ENCODE assay signal across 8 cellular contexts in genomic region chr16:54928016-54928356, GRCh38. TPM values are rescaled to one million over a fixed set of nuclear protein-coding genes. Genes with fewer than 3 reads are reported as not detected.
DNase-seq lines count a peak whose midpoint lies in the region; ATAC-seq, FAIRE-seq and TF ChIP-seq lines count a peak whose summit lies in the region.

No MANE protein-coding gene starts in this region.

- CTCF ChIA-PET in Caco-2 (lab: Charles Lee) = no interaction called here

- no TSS peak for BruUV-seq in Caco-2 (replicated peaks; lab: Mats Ljungman, UMichigan)

- peak overlapping the region; percentile 96 for H3K4me3 Mint-ChIP-seq in Caco-2 (ENCODE audit: unreplicated experiment)
- peak overlapping the region; percentile 82 for H3K4me3 Mint-ChIP-seq in activated T-helper 17 cell treated with anti-CD3 and anti-CD28 coated beads, Interleukin-2, amount 50 U/mL, for 72 hours

- peaks cover 48% of the 10 kb centered on the region for H3K36me3 Mint-ChIP-seq in Caco-2 (ENCODE audit: insufficient read depth, unreplicated experiment)
- H3K36me3 Mint-ChIP-seq in activated T-helper 17 cell treated with anti-CD3 and anti-CD28 coated beads, Interleukin-2, amount 50 U/mL, for 72 hours (ENCODE audit: low read depth) = peaks cover 38% of the 10 kb centered on the region

- H3K27me3 ChIP-seq in Caco-2 (replicated peaks; ENCODE audit: control insufficient read depth, insufficient read depth, low read length) = no peaks in the 10 kb centered on the region
- peaks cover 9 to 55% of the 10 kb centered on the region in 2 donors for H3K27me3 ChIP-seq in uterus

- H3K4me1 Mint-ChIP-seq in Caco-2 (ENCODE audit: low read depth, unreplicated experiment) = peaks cover 27% of the 10 kb centered on the region
- H3K4me1 Mint-ChIP-seq in activated T-helper 17 cell treated with anti-CD3 and anti-CD28 coated beads, Interleukin-2, amount 50 U/mL, for 72 hours = peaks cover 15% of the 10 kb centered on the region

- H3K27ac Mint-ChIP-seq in Caco-2 (ENCODE audit: unreplicated experiment) = peak overlapping the region; percentile 97
- peak overlapping the region; percentile 26 for H3K27ac Mint-ChIP-seq in activated T-helper 17 cell treated with anti-CD3 and anti-CD28 coated beads, Interleukin-2, amount 50 U/mL, for 72 hours

- peaks cover 32% of the 10 kb centered on the region for H3K4me1 ChIP-seq in Caco-2
- peaks cover 0 to 11% of the 10 kb centered on the region in 2 donors for H3K4me1 ChIP-seq in kidney (ENCODE audit: control insufficient read depth in 1 of 2, insufficient read depth in 1 of 2, low read depth in 1 of 2, low read length in 2 of 2)
- no peaks in the 10 kb centered on the region for H3K4me1 ChIP-seq in uterus

- ATAC-seq in activated T-helper 17 cell treated with anti-CD3 and anti-CD28 coated beads, Interleukin-2, amount 50 U/mL, for 72 hours (replicated peaks) = no peak

- TF ChIP-seq POLR2A in uterus (IDR thresholded peaks at IDR 0.05) = no peak

- peak overlapping the region in 1 of 2 donors; percentile 49 for H3K9ac ChIP-seq in kidney (ENCODE audit: low read length in 2 of 2)

- H3K27ac ChIP-seq in kidney (ENCODE audit: low read depth in 2 of 2, low read length in 2 of 2) = peak overlapping the region; percentile 29 to 56
- peak overlapping the region in 1 of 2 donors; percentile 60 for H3K27ac ChIP-seq in uterus

- no peak for FAIRE-seq in kidney (lab: Jason Lieb, UNC)

- H3K9me3 ChIP-seq in Caco-2 = no peaks in the 10 kb centered on the region
- H3K9me3 ChIP-seq in kidney (ENCODE audit: control insufficient read depth in 1 of 2, low read length in 2 of 2) = no peaks in the 10 kb centered on the region
- H3K9me3 ChIP-seq in uterus = no peaks in the 10 kb centered on the region

- H3K36me3 ChIP-seq in Caco-2 (ENCODE audit: control insufficient read depth, insufficient read depth, low read length) (0 out of 2 replicates have a peak, but pooled peaks cover 1% of the 10 kb centered on the region), kidney (ENCODE audit: control insufficient read depth in 1 of 2, insufficient read depth in 2 of 2, low read length in 2 of 2) (no peaks in the 10 kb centered on the region), uterus (no peaks in the 10 kb centered on the region)

- peak overlapping the region; percentile 76 for H3K4me3 ChIP-seq in Caco-2 (ENCODE audit: low read depth, low read length)
- H3K4me3 ChIP-seq in kidney (ENCODE audit: low read length in 2 of 2) = peak overlapping the region; percentile 49 to 66
- peak overlapping the region; percentile 37 to 70 for H3K4me3 ChIP-seq in uterus

- POLR2A ChIA-PET in Caco-2 (lab: Charles Lee) = no interaction called here

- TF ChIP-seq CTCF in Caco-2 (IDR thresholded peaks at IDR 0.05; ENCODE audit: insufficient read depth in 1 of 2, low read depth in 1 of 2, low read length in 1 of 2, severe bottlenecking in 1 of 2, unreplicated experiment in 1 of 2) (no peak), kidney (IDR thresholded peaks at IDR 0.05; ENCODE audit: borderline replicate concordance, extremely low read depth, insufficient read depth) (no peak), uterus (IDR thresholded peaks at IDR 0.05) (no peak), GM20000 (IDR thresholded peaks at IDR 0.05; ENCODE audit: extremely low read depth, missing control alignments) (no peak)

- H3K27me3 Mint-ChIP-seq in Caco-2 (ENCODE audit: insufficient read depth, unreplicated experiment) = no peaks in the 10 kb centered on the region
- peaks cover 54% of the 10 kb centered on the region for H3K27me3 Mint-ChIP-seq in activated T-helper 17 cell treated with anti-CD3 and anti-CD28 coated beads, Interleukin-2, amount 50 U/mL, for 72 hours

- no peaks in the 10 kb centered on the region for H3K9me3 Mint-ChIP-seq in Caco-2 (ENCODE audit: unreplicated experiment)
- peaks cover 15% of the 10 kb centered on the region for H3K9me3 Mint-ChIP-seq in activated T-helper 17 cell treated with anti-CD3 and anti-CD28 coated beads, Interleukin-2, amount 50 U/mL, for 72 hours

- DNase-seq in Caco-2 (peak in 1 of 2 experiments; percentile 41), Kasumi-1 (lab: John Stamatoyannopoulos, UW) (peak; percentile 55 to 68), kidney (peak; percentile 63), uterus (no peak), GM20000 (ENCODE audit: low spot score) (no peak), HuH-7.5 (ENCODE audit: low spot score) (no peak), cortex of kidney (lab: John Stamatoyannopoulos, UW) (no peak)

- intact Hi-C loops in Caco-2 (cut with micrococcal nuclease; ENCODE audit: unreplicated experiment) (loop anchor here (2.0 to 5.0 kb wide), 7 partner anchors 111 to 1151 kb away; no protein-coding TSS in a partner anchor), kidney (cut with DNase I) (no loop called here), uterus (cut with DNase I; ENCODE audit: low total_unique reads) (no loop called here)

RNA-seq across cellular contexts. Expression of gene IRX5, which starts 2.7 kb away (rescaled TPM):
- 27.7 and 28.7 TPM in 2 replicates for total RNA-seq in Caco-2 (2022)
- total RNA-seq in activated T-helper 17 cell treated with anti-CD3 and anti-CD28 coated beads, Interleukin-2, amount 50 U/mL, for 72 hours = under 1 TPM in 1 of 2 donors, not detected in 1; 0.13 TPM
- total RNA-seq in kidney = 22.3 TPM
- 3.7 TPM for polyA plus RNA-seq in kidney (ENCODE audit: insufficient read depth, low read depth, low replicate concordance)
- total RNA-seq in uterus = under 1 TPM in 2 of 4 donors, not detected in 2; 0.49 to 0.62 TPM

Comparison
In these comparisons a context has a peak if more than half of its experiments do, and no peak if none do; other contexts are left out.
1. DNase-seq: peak in Kasumi-1 (2 of 2) and kidney (single experiment); none in uterus (0 of 2), GM20000 (single experiment), HuH-7.5 (single experiment) and cortex of kidney (single experiment).
2. RNA of gene IRX5, which starts 2.7 kb away (total RNA-seq): 27.7 to 28.7 TPM in Caco-2 and 22.3 TPM in kidney (single experiment); 0.49 to 0.62 TPM in uterus and 0.13 TPM in activated T-helper 17 cell treated with anti-CD3 and anti-CD28 coated beads, Interleukin-2, amount 50 U/mL, for 72 hours; every median in the first group is over 10 times any median in the second.
3. Peak in every context shown above with its lines, with median percentiles within 50 percentile points of each other: H3K4me3 ChIP-seq.